ENCODE assay signal across 8 cellular contexts in the genomic region with DNA sequence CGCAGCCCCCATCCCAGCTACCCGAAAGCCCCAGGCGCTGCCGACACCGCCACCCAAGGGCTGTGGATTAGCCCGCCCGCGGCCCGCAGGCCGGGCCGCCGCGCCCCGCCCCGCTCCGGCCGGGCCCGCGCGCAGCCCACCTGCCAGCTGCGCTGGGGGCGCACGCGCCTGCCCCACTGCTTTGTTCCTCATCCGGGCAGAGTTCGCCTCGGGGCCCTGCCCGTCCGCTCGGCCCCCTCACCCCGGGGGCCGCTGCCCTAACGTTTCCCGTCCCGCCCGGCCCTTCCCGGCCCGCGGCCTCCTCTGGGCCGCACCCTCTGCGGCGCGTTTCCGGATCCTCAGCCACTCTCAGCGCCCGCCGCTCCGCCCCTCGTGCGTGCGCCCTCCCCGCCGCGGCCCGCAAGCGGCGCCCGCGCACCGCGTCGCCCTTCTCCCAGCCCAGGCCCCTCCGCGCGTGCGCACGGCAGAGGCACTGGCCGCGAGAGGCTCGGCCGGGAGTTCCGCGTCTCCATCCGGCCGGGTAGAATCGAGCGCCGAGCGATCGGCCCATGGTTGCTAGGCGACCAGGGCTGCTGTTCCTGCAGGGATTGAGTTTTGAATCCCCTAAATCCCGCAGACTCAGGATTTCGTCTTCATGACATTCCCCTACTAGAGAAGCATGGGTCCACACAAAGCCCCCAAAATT. TPM values are rescaled to one million over a fixed set of nuclear protein-coding genes. Genes with fewer than 3 reads are reported as not detected.
DNase-seq lines count a peak whose midpoint lies in the region; ATAC-seq and TF ChIP-seq lines count a peak whose summit lies in the region.

A gene with protein sequence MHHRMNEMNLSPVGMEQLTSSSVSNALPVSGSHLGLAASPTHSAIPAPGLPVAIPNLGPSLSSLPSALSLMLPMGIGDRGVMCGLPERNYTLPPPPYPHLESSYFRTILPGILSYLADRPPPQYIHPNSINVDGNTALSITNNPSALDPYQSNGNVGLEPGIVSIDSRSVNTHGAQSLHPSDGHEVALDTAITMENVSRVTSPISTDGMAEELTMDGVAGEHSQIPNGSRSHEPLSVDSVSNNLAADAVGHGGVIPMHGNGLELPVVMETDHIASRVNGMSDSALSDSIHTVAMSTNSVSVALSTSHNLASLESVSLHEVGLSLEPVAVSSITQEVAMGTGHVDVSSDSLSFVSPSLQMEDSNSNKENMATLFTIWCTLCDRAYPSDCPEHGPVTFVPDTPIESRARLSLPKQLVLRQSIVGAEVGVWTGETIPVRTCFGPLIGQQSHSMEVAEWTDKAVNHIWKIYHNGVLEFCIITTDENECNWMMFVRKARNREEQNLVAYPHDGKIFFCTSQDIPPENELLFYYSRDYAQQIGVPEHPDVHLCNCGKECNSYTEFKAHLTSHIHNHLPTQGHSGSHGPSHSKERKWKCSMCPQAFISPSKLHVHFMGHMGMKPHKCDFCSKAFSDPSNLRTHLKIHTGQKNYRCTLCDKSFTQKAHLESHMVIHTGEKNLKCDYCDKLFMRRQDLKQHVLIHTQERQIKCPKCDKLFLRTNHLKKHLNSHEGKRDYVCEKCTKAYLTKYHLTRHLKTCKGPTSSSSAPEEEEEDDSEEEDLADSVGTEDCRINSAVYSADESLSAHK (minus strand): TSS at position 321 of the 685 bp plus-strand sequence. CDS start 622 bp downstream, outside the sequence.

- H3K27me3 ChIP-seq in left ventricle myocardium inferior (ENCODE audit: low read depth) = no peaks in the 10 kb centered on the region
- H3K27me3 ChIP-seq in prostate gland (replicated peaks; ENCODE audit: insufficient read depth) = no peaks in the 10 kb centered on the region

- H3K36me3 ChIP-seq in left ventricle myocardium inferior = peaks cover 11% of the 10 kb centered on the region
- peaks cover 0 to 3% of the 10 kb centered on the region in 2 donors for H3K36me3 ChIP-seq in prostate gland
- peaks cover 3% of the 10 kb centered on the region for H3K36me3 ChIP-seq in urinary bladder (ENCODE audit: insufficient read depth)

- TF ChIP-seq POLR2A in prostate gland (IDR thresholded peaks at IDR 0.05) = peak; percentile 96

- ATAC-seq in HG02884 (IDR thresholded peaks at IDR 0.05; ENCODE audit: unreplicated experiment) = peak; percentile 95

- H3K4me1 ChIP-seq in left ventricle myocardium inferior = peaks cover 37% of the 10 kb centered on the region
- H3K4me1 ChIP-seq in prostate gland (replicated peaks) = no peaks in the 10 kb centered on the region
- peaks cover 1% of the 10 kb centered on the region for H3K4me1 ChIP-seq in urinary bladder (ENCODE audit: insufficient read depth)

- WGBS in prostate gland = under 1% methylated on average over 70 of the region's 83 CpGs
- under 1% methylated on average over 83 of the region's 83 CpGs for WGBS in urinary bladder

- peak within 1 kb of the TSS; percentile 84 for H3K27ac ChIP-seq in left ventricle myocardium inferior (replicated peaks)
- H3K27ac ChIP-seq in prostate gland = peak within 1 kb of the TSS; percentile 57 to 70
- no peak within 1 kb of the TSS for H3K27ac ChIP-seq in urinary bladder (ENCODE audit: low read depth)

- DNase-seq in GM13977 (ENCODE audit: low spot score) (peak; percentile 98), NCI-H146 treated with DMSO at 0.1 percent for 48 hours (lab: John Stamatoyannopoulos, UW; ENCODE audit: unreplicated experiment) (peak; percentile 72), amniotic stem cell (lab: John Stamatoyannopoulos, UW) (peak; percentile 92), left ventricle myocardium inferior (peak; percentile 93), prostate gland (ENCODE audit: low spot score) (peak; percentile 91)

- in situ Hi-C loops in GM13977 (cut with MboI; ENCODE audit: low pct_unique_long_range_greater_than_20kb, low sequenced_read_pairs, unreplicated experiment) = no loop called here

- H3K4me3 ChIP-seq in left ventricle myocardium inferior = peak within 1 kb of the TSS; percentile 96
- H3K4me3 ChIP-seq in prostate gland = peak within 1 kb of the TSS; percentile 75 to 81
- peak within 1 kb of the TSS; percentile 100 for H3K4me3 ChIP-seq in urinary bladder (ENCODE audit: low read depth, low read length)

- TF ChIP-seq CTCF in GM13977 (IDR thresholded peaks at IDR 0.05; ENCODE audit: extremely low read depth, insufficient read depth, missing control alignments) (peak; percentile 86), left ventricle myocardium inferior (IDR thresholded peaks at IDR 0.05; ENCODE audit: borderline replicate concordance) (peak; percentile 49), prostate gland (IDR thresholded peaks at IDR 0.05) (peak; percentile 31 to 89 (median 64))

- H3K9me3 ChIP-seq in left ventricle myocardium inferior (replicated peaks) = no peaks in the 10 kb centered on the region
- H3K9me3 ChIP-seq in prostate gland = no peaks in the 10 kb centered on the region

- intact Hi-C loops in T-helper 1 cell treated with Interleukin-12 subunit alpha and Interleukin-12 subunit beta and Interleukin-4 antibody, amounts not matched to agents 30 ng/mL and 1 ng/mL, for 36 hours (cut with micrococcal nuclease) = loop anchor here (1.0 to 5.0 kb wide), 16 partner anchors 76 to 1716 kb away; a partner anchor contains a TSS
- intact Hi-C loops in left ventricle myocardium inferior (cut with micrococcal nuclease) (no loop called here), prostate gland (cut with DNase I) (loop anchor here (10.0 kb wide), 1 partner anchor 754 kb away; a partner anchor contains a TSS)

RNA-seq across cellular contexts. Expression of the gene that starts here (rescaled TPM):
- total RNA-seq in T-helper 1 cell treated with Interleukin-12 subunit alpha and Interleukin-12 subunit beta and Interleukin-4 antibody, amounts not matched to agents 30 ng/mL and 1 ng/mL, for 36 hours = 28.6 and 29.5 TPM in 2 replicates
- total RNA-seq in left ventricle myocardium inferior (13.1 TPM), prostate gland (10 to 100 TPM; 32.7 to 36.0 TPM), urinary bladder (16.2 TPM)
- 15.7 TPM for polyA plus RNA-seq in urinary bladder
